Comparison of ENCODE assay signal across 17 cellular contexts in genomic region chr6:135647521-135647920, GRCh38.
A peak's percentile ranks its signal among the peaks of the same experiment; 100 is the strongest.
DNase-seq lines count a peak whose midpoint lies in the region; ATAC-seq lines count a peak whose summit lies in the region.
"Had no signal": no experiment of that assay in that cellular context is flagged by ENCODE, and none has a peak within 500 bp of the region (broad histone marks: within the 10 kb centered on the region; RNA-seq: fewer than 3 reads in every experiment).

No MANE protein-coding gene starts in this region.

- H3K27ac Mint-ChIP-seq in activated CD8-positive, alpha-beta memory T cell treated with anti-CD3 and anti-CD28 coated beads, Interleukin-2, amount 10 ng/mL, durations not matched to agents 7 days and 5 days: no peak overlapping the region
- peak overlapping the region; percentile 95 for H3K27ac Mint-ChIP-seq in activated T-helper 1 cell treated with anti-CD3 and anti-CD28 coated beads, Interleukin-12 subunit alpha, Interleukin-12 subunit beta, Interleukin-2, Interleukin-4 antibody, amounts not matched to agents 30 ng/mL and 10 ng/mL and 1 ng/mL, durations not matched to agents 14 hours and 24 hours and 36 hours
- H3K27ac Mint-ChIP-seq in activated naive CD4-positive, alpha-beta T cell treated with anti-CD3 and anti-CD28 coated beads, Interleukin-2, amount 50 U/mL, for 24 hours: peak overlapping the region; percentile 83
- peak overlapping the region; percentile 75 for H3K27ac Mint-ChIP-seq in stimulated activated effector memory CD8-positive, alpha-beta T cell treated with anti-CD3 and anti-CD28 coated beads, Interleukin-12 subunit alpha, Interleukin-12 subunit beta, amount 100 ng/mL, for 72 hours
- H3K27ac Mint-ChIP-seq: B cell; CD4-positive, alpha-beta memory T cell had no signal

- H3K4me1 Mint-ChIP-seq in activated CD8-positive, alpha-beta memory T cell treated with anti-CD3 and anti-CD28 coated beads, Interleukin-2, amount 10 ng/mL, durations not matched to agents 7 days and 5 days: peaks cover 36% of the 10 kb centered on the region
- H3K4me1 Mint-ChIP-seq in activated T-helper 1 cell treated with anti-CD3 and anti-CD28 coated beads, Interleukin-12 subunit alpha, Interleukin-12 subunit beta, Interleukin-2, Interleukin-4 antibody, amounts not matched to agents 30 ng/mL and 10 ng/mL and 1 ng/mL, durations not matched to agents 14 hours and 24 hours and 36 hours (ENCODE audit: low read depth): peaks cover 72% of the 10 kb centered on the region
- peaks cover 36% of the 10 kb centered on the region for H3K4me1 Mint-ChIP-seq in activated naive CD4-positive, alpha-beta T cell treated with anti-CD3 and anti-CD28 coated beads, Interleukin-2, amount 50 U/mL, for 24 hours
- H3K4me1 Mint-ChIP-seq in stimulated activated effector memory CD8-positive, alpha-beta T cell treated with anti-CD3 and anti-CD28 coated beads, Interleukin-12 subunit alpha, Interleukin-12 subunit beta, amount 100 ng/mL, for 72 hours: peaks cover 59% of the 10 kb centered on the region
- H3K4me1 Mint-ChIP-seq: CD4-positive, alpha-beta memory T cell had no signal

- H3K36me3 Mint-ChIP-seq in activated CD8-positive, alpha-beta memory T cell treated with anti-CD3 and anti-CD28 coated beads, Interleukin-2, amount 10 ng/mL, durations not matched to agents 7 days and 5 days: peaks cover 49% of the 10 kb centered on the region
- H3K36me3 Mint-ChIP-seq in activated T-helper 1 cell treated with anti-CD3 and anti-CD28 coated beads, Interleukin-12 subunit alpha, Interleukin-12 subunit beta, Interleukin-2, Interleukin-4 antibody, amounts not matched to agents 30 ng/mL and 10 ng/mL and 1 ng/mL, durations not matched to agents 14 hours and 24 hours and 36 hours (ENCODE audit: low read depth): peaks cover 57% of the 10 kb centered on the region
- peaks cover 6% of the 10 kb centered on the region for H3K36me3 Mint-ChIP-seq in activated naive CD4-positive, alpha-beta T cell treated with anti-CD3 and anti-CD28 coated beads, Interleukin-2, amount 50 U/mL, for 24 hours
- peaks cover 15% of the 10 kb centered on the region for H3K36me3 Mint-ChIP-seq in stimulated activated effector memory CD8-positive, alpha-beta T cell treated with anti-CD3 and anti-CD28 coated beads, Interleukin-12 subunit alpha, Interleukin-12 subunit beta, amount 100 ng/mL, for 72 hours
- H3K36me3 Mint-ChIP-seq: CD4-positive, alpha-beta memory T cell had no signal

- CTCF ChIA-PET in activated CD8-positive, alpha-beta memory T cell treated with anti-CD3 and anti-CD28 coated beads, Interleukin-2, amount 10 ng/mL, durations not matched to agents 7 days and 5 days (lab: Charles Lee): no interaction called here

- no peak for ATAC-seq in activated CD8-positive, alpha-beta memory T cell treated with anti-CD3 and anti-CD28 coated beads, Interleukin-2, amount 10 ng/mL, durations not matched to agents 7 days and 5 days
- peak; percentile 92 for ATAC-seq in stimulated activated effector memory CD8-positive, alpha-beta T cell treated with anti-CD3 and anti-CD28 coated beads, Interleukin-12 subunit alpha, Interleukin-12 subunit beta, amount 100 ng/mL, for 72 hours
- no peak for ATAC-seq in GM21360 (IDR thresholded peaks at IDR 0.05; ENCODE audit: unreplicated experiment)

- DNase-seq in activated CD8-positive, alpha-beta memory T cell treated with anti-CD3 and anti-CD28 coated beads, Interleukin-2, amount 50 U/mL, for 24 hours (ENCODE audit: extremely low read depth): peak; percentile 15
- DNase-seq in activated CD8-positive, alpha-beta memory T cell treated with anti-CD3 and anti-CD28 coated beads, Interleukin-2, amount 10 ng/mL, durations not matched to agents 7 days and 5 days: no peak
- no peak for DNase-seq in activated T-helper 1 cell treated with anti-CD3 and anti-CD28 coated beads, Interleukin-12 subunit alpha, Interleukin-12 subunit beta, Interleukin-2, Interleukin-4 antibody, amounts not matched to agents 30 ng/mL and 10 ng/mL and 1 ng/mL, durations not matched to agents 14 hours and 24 hours and 36 hours (ENCODE audit: low spot score)
- DNase-seq in stimulated activated effector memory CD8-positive, alpha-beta T cell treated with anti-CD3 and anti-CD28 coated beads, Interleukin-12 subunit alpha, Interleukin-12 subunit beta, amount 100 ng/mL, for 72 hours (ENCODE audit: low spot score in 2 of 2): no peak
- no peak for DNase-seq in NCI-H524 treated with DMSO at 0.1 percent for 48 hours (lab: John Stamatoyannopoulos, UW)
- DNase-seq: CD4-positive, alpha-beta memory T cell; DMS79 treated with DMSO at 0.1 percent for 48 hours; Karpas-422; MM.1S; NCI-H1105 treated with DMSO at 0.1 percent for 48 hours; NCI-H187; NCI-H446; NCI-H774; PC-9 had no signal

- no peaks in the 10 kb centered on the region for H3K27me3 Mint-ChIP-seq in activated CD8-positive, alpha-beta memory T cell treated with anti-CD3 and anti-CD28 coated beads, Interleukin-2, amount 10 ng/mL, durations not matched to agents 7 days and 5 days
- H3K27me3 Mint-ChIP-seq in activated T-helper 1 cell treated with anti-CD3 and anti-CD28 coated beads, Interleukin-12 subunit alpha, Interleukin-12 subunit beta, Interleukin-2, Interleukin-4 antibody, amounts not matched to agents 30 ng/mL and 10 ng/mL and 1 ng/mL, durations not matched to agents 14 hours and 24 hours and 36 hours (ENCODE audit: insufficient read depth): no peaks in the 10 kb centered on the region
- no peaks in the 10 kb centered on the region for H3K27me3 Mint-ChIP-seq in activated naive CD4-positive, alpha-beta T cell treated with anti-CD3 and anti-CD28 coated beads, Interleukin-2, amount 50 U/mL, for 24 hours
- H3K27me3 Mint-ChIP-seq: B cell; CD4-positive, alpha-beta memory T cell had no signal

- H3K9me3 Mint-ChIP-seq in activated CD8-positive, alpha-beta memory T cell treated with anti-CD3 and anti-CD28 coated beads, Interleukin-2, amount 10 ng/mL, durations not matched to agents 7 days and 5 days (ENCODE audit: low read depth): peaks cover 25% of the 10 kb centered on the region
- H3K9me3 Mint-ChIP-seq in activated T-helper 1 cell treated with anti-CD3 and anti-CD28 coated beads, Interleukin-12 subunit alpha, Interleukin-12 subunit beta, Interleukin-2, Interleukin-4 antibody, amounts not matched to agents 30 ng/mL and 10 ng/mL and 1 ng/mL, durations not matched to agents 14 hours and 24 hours and 36 hours: peaks cover 69% of the 10 kb centered on the region
- H3K9me3 Mint-ChIP-seq in activated naive CD4-positive, alpha-beta T cell treated with anti-CD3 and anti-CD28 coated beads, Interleukin-2, amount 50 U/mL, for 24 hours: peaks cover 15% of the 10 kb centered on the region
- H3K9me3 Mint-ChIP-seq in stimulated activated effector memory CD8-positive, alpha-beta T cell treated with anti-CD3 and anti-CD28 coated beads, Interleukin-12 subunit alpha, Interleukin-12 subunit beta, amount 100 ng/mL, for 72 hours: peaks cover 15% of the 10 kb centered on the region

- intact Hi-C loops in activated T-helper 1 cell treated with anti-CD3 and anti-CD28 coated beads, Interleukin-12 subunit alpha, Interleukin-12 subunit beta, Interleukin-2, Interleukin-4 antibody, amounts not matched to agents 30 ng/mL and 10 ng/mL and 1 ng/mL, durations not matched to agents 14 hours and 24 hours and 36 hours (cut with micrococcal nuclease): loop anchor here (1.0 to 10.0 kb wide), 8 partner anchors 8 to 1137 kb away; partner anchors contain the start of gene PDE7B

- H3K4me3 Mint-ChIP-seq in activated CD8-positive, alpha-beta memory T cell treated with anti-CD3 and anti-CD28 coated beads, Interleukin-2, amount 10 ng/mL, durations not matched to agents 7 days and 5 days: no peak overlapping the region
- H3K4me3 Mint-ChIP-seq in activated T-helper 1 cell treated with anti-CD3 and anti-CD28 coated beads, Interleukin-12 subunit alpha, Interleukin-12 subunit beta, Interleukin-2, Interleukin-4 antibody, amounts not matched to agents 30 ng/mL and 10 ng/mL and 1 ng/mL, durations not matched to agents 14 hours and 24 hours and 36 hours: peak overlapping the region; percentile 86
- no peak overlapping the region for H3K4me3 Mint-ChIP-seq in activated naive CD4-positive, alpha-beta T cell treated with anti-CD3 and anti-CD28 coated beads, Interleukin-2, amount 50 U/mL, for 24 hours
- H3K4me3 Mint-ChIP-seq in stimulated activated effector memory CD8-positive, alpha-beta T cell treated with anti-CD3 and anti-CD28 coated beads, Interleukin-12 subunit alpha, Interleukin-12 subunit beta, amount 100 ng/mL, for 72 hours: peak overlapping the region; percentile 55
- H3K4me3 Mint-ChIP-seq: B cell; CD4-positive, alpha-beta memory T cell had no signal

Comparison
In these comparisons a context has a peak if more than half of its experiments do, and no peak if none do; other contexts are left out.
1. H3K4me3 Mint-ChIP-seq: peak in activated T-helper 1 cell treated with anti-CD3 and anti-CD28 coated beads, Interleukin-12 subunit alpha, Interleukin-12 subunit beta, Interleukin-2, Interleukin-4 antibody, amounts not matched to agents 30 ng/mL and 10 ng/mL and 1 ng/mL, durations not matched to agents 14 hours and 24 hours and 36 hours (single experiment) and stimulated activated effector memory CD8-positive, alpha-beta T cell treated with anti-CD3 and anti-CD28 coated beads, Interleukin-12 subunit alpha, Interleukin-12 subunit beta, amount 100 ng/mL, for 72 hours (single experiment); none in activated CD8-positive, alpha-beta memory T cell treated with anti-CD3 and anti-CD28 coated beads, Interleukin-2, amount 10 ng/mL, durations not matched to agents 7 days and 5 days (single experiment) and activated naive CD4-positive, alpha-beta T cell treated with anti-CD3 and anti-CD28 coated beads, Interleukin-2, amount 50 U/mL, for 24 hours (single experiment).